ENCODE assay signal across 9 cellular contexts in genomic region chr10:97563337-97563736, GRCh38. TPM values are rescaled to one million over a fixed set of nuclear protein-coding genes. Genes with fewer than 3 reads are reported as not detected.
"Had no signal": no experiment of that assay in that cellular context is flagged by ENCODE, and none has a peak within 500 bp of the region (broad histone marks: within the 10 kb centered on the region; RNA-seq: fewer than 3 reads in every experiment).

No MANE protein-coding gene starts in this region.

- ATAC-seq: HepG2, K562 had no signal

- H3K27ac ChIP-seq: HL-60 had no signal

- H3K4me3 Mint-ChIP-seq: IgD-negative memory B cell had no signal

- H3K36me3 Mint-ChIP-seq: IgD-negative memory B cell had no signal

- DNase-seq: IMR-90, KBM-7, KG1 had no signal

- H3K27me3 Mint-ChIP-seq: IgD-negative memory B cell had no signal

- H3K4me3 ChIP-seq: K562 had no signal

RNA-seq across cellular contexts. Expression of gene ANKRD2, which starts 9.2 kb away (rescaled TPM):
- total RNA-seq: HepG2, HT-29, HT1080, K562 had no signal

RNA-seq across cellular contexts. Expression of gene HOGA1, which starts 20.9 kb away (rescaled TPM):
- total RNA-seq: K562 had no signal

RNA-seq across cellular contexts. Expression of gene C10orf62, which starts 26.2 kb away (rescaled TPM):
- total RNA-seq: HT-29, HT1080, IMR-90, K562 had no signal
